ENCODE assay signal across 2 cellular contexts in genomic region chr21:25872271-25872670, GRCh38.
TF ChIP-seq lines count a peak whose summit lies in the region.

No MANE protein-coding gene starts in this region.

TF ChIP-seq in SK-N-SH, 30 proteins besides CTCF, POLR2A, EP300 and RAD21 (continued from another document):
- TF ChIP-seq TEAD4 (IDR thresholded peaks at IDR 0.05; ENCODE audit: borderline replicate concordance, insufficient read depth) (no peak), EZH2phosphoT487 (IDR thresholded peaks at IDR 0.05; ENCODE audit: borderline replicate concordance, low read depth) (no peak), USF2 (IDR thresholded peaks at IDR 0.05; ENCODE audit: borderline replicate concordance, low read depth, low read length) (no peak), GABPA (IDR thresholded peaks at IDR 0.05; ENCODE audit: low read depth) (no peak), ZBTB33 (IDR thresholded peaks at IDR 0.05; ENCODE audit: borderline replicate concordance, low read depth) (no peak), MXI1 (IDR thresholded peaks at IDR 0.05; ENCODE audit: low read depth, low read length) (no peak)

TF ChIP-seq in SK-N-SH treated with all-trans-retinoic acid at 6 μM for 48 hours, 23 proteins besides CTCF, POLR2A, EP300 and RAD21 (continued from another document):
- TF ChIP-seq PATZ1 (CRISPR knock-in tag; IDR thresholded peaks at IDR 0.05; ENCODE audit: borderline replicate concordance) (no peak), ZFP30 (CRISPR knock-in tag; IDR thresholded peaks at IDR 0.05) (no peak), TSHZ2 (CRISPR knock-in tag; IDR thresholded peaks at IDR 0.05) (no peak), CREB5 (CRISPR knock-in tag; IDR thresholded peaks at IDR 0.05; ENCODE audit: low read depth) (no peak), ISL1 (CRISPR knock-in tag; IDR thresholded peaks at IDR 0.05) (no peak)
